Comparison of ENCODE assay signal across 19 cellular contexts in genomic region chr4:71303850-71304249, GRCh38.
"Had no signal": no experiment of that assay in that cellular context is flagged by ENCODE, and none has a peak within 500 bp of the region (broad histone marks: within the 10 kb centered on the region; RNA-seq: fewer than 3 reads in every experiment).

No MANE protein-coding gene starts in this region.

- H3K27me3 Mint-ChIP-seq: activated CD4-positive, alpha-beta memory T cell treated with anti-CD3 and anti-CD28 coated beads, Interleukin-2, amount 10 ng/mL, durations not matched to agents 7 days and 5 days; activated naive CD8-positive, alpha-beta T cell treated with anti-CD3 and anti-CD28 coated beads for 36 hours; natural killer cell treated with Interleukin-12 subunit alpha and Interleukin-12 subunit beta and Interleukin-15 and Interleukin-18, amount 100 ng/mL, for 72 hours; stimulated activated naive CD8-positive, alpha-beta T cell treated with anti-CD3 and anti-CD28 coated beads, Interleukin-15, Interleukin-2, amounts not matched to agents 100 ng/mL and 50 ng/mL, for 24 hours had no signal

- H3K4me3 ChIP-seq: breast epithelium, gastrocnemius medialis, heart right ventricle, psoas muscle, sigmoid colon, testis had no signal

- H3K27me3 ChIP-seq: breast epithelium, gastrocnemius medialis, heart right ventricle, sigmoid colon, testis had no signal

- H3K27ac ChIP-seq: breast epithelium, gastrocnemius medialis, heart right ventricle, psoas muscle, sigmoid colon, testis had no signal

- H3K9me3 ChIP-seq: breast epithelium, gastrocnemius medialis, heart right ventricle, psoas muscle, sigmoid colon, testis had no signal

- H3K4me3 Mint-ChIP-seq: activated CD4-positive, alpha-beta memory T cell treated with anti-CD3 and anti-CD28 coated beads, Interleukin-2, amount 10 ng/mL, durations not matched to agents 7 days and 5 days; activated naive CD8-positive, alpha-beta T cell treated with anti-CD3 and anti-CD28 coated beads for 36 hours; natural killer cell treated with Interleukin-12 subunit alpha and Interleukin-12 subunit beta and Interleukin-15 and Interleukin-18, amount 100 ng/mL, for 72 hours; stimulated activated naive CD8-positive, alpha-beta T cell treated with anti-CD3 and anti-CD28 coated beads, Interleukin-15, Interleukin-2, amounts not matched to agents 100 ng/mL and 50 ng/mL, for 24 hours had no signal

- H3K36me3 Mint-ChIP-seq: activated naive CD8-positive, alpha-beta T cell treated with anti-CD3 and anti-CD28 coated beads for 36 hours; natural killer cell treated with Interleukin-12 subunit alpha and Interleukin-12 subunit beta and Interleukin-15 and Interleukin-18, amount 100 ng/mL, for 72 hours had no signal

- H3K36me3 ChIP-seq: breast epithelium, gastrocnemius medialis, heart right ventricle, sigmoid colon had no signal

- H3K27ac Mint-ChIP-seq: activated CD4-positive, alpha-beta memory T cell treated with anti-CD3 and anti-CD28 coated beads, Interleukin-2, amount 10 ng/mL, durations not matched to agents 7 days and 5 days; activated naive CD8-positive, alpha-beta T cell treated with anti-CD3 and anti-CD28 coated beads for 36 hours; natural killer cell treated with Interleukin-12 subunit alpha and Interleukin-12 subunit beta and Interleukin-15 and Interleukin-18, amount 100 ng/mL, for 72 hours; stimulated activated naive CD8-positive, alpha-beta T cell treated with anti-CD3 and anti-CD28 coated beads, Interleukin-15, Interleukin-2, amounts not matched to agents 100 ng/mL and 50 ng/mL, for 24 hours had no signal

- H3K4me1 ChIP-seq: breast epithelium, gastrocnemius medialis, psoas muscle, sigmoid colon, testis had no signal

- DNase-seq: activated CD4-positive, alpha-beta memory T cell treated with anti-CD3 and anti-CD28 coated beads, Interleukin-2, amount 10 ng/mL, durations not matched to agents 7 days and 5 days; activated CD4-positive, alpha-beta T cell treated with anti-CD3 and anti-CD28 coated beads for 1 hour; activated gamma-delta T cell treated with Interleukin-2 at 50 U/mL for 16 hours; activated naive CD8-positive, alpha-beta T cell treated with anti-CD3 and anti-CD28 coated beads for 36 hours; activated T-cell treated with anti-CD3 and anti-CD28 coated beads, Interleukin-2, amount 50 U/mL, for 48 hours; aorta; gastrocnemius medialis; heart right ventricle; islet precursor cell; occipital lobe; psoas muscle; sigmoid colon; stimulated activated CD4-positive, alpha-beta T cell treated with anti-CD3 and anti-CD28 coated beads, Interleukin-15, amount 100 ng/mL, for 24 hours; stimulated activated CD4-positive, alpha-beta T cell treated with anti-CD3 and anti-CD28 coated beads, Interleukin-4, amount 100 ng/mL, for 24 hours; T-helper 9 cell; testis had no signal

- ATAC-seq: gastrocnemius medialis; heart right ventricle; natural killer cell treated with Interleukin-12 subunit alpha and Interleukin-12 subunit beta and Interleukin-15 and Interleukin-18, amount 100 ng/mL, for 72 hours; psoas muscle had no signal

- H3K4me1 Mint-ChIP-seq: activated naive CD8-positive, alpha-beta T cell treated with anti-CD3 and anti-CD28 coated beads for 36 hours had no signal

- H3K9me3 Mint-ChIP-seq: activated naive CD8-positive, alpha-beta T cell treated with anti-CD3 and anti-CD28 coated beads for 36 hours; natural killer cell treated with Interleukin-12 subunit alpha and Interleukin-12 subunit beta and Interleukin-15 and Interleukin-18, amount 100 ng/mL, for 72 hours; stimulated activated naive CD8-positive, alpha-beta T cell treated with anti-CD3 and anti-CD28 coated beads, Interleukin-15, Interleukin-2, amounts not matched to agents 100 ng/mL and 50 ng/mL, for 24 hours had no signal
